Comparison of ENCODE assay signal across 8 cellular contexts in genomic region chr17:80262291-80262690, GRCh38. TPM values are rescaled to one million over a fixed set of nuclear protein-coding genes. Genes with fewer than 3 reads are reported as not detected.
DNase-seq lines count a peak whose midpoint lies in the region; ATAC-seq, FAIRE-seq and TF ChIP-seq lines count a peak whose summit lies in the region.

No MANE protein-coding gene starts in this region.

- peaks cover 47% of the 10 kb centered on the region for H3K4me1 ChIP-seq in CD8-positive, alpha-beta memory T cell (ENCODE audit: insufficient read depth, low read length)
- H3K4me1 ChIP-seq in NT2/D1 (ENCODE audit: insufficient read depth, insufficient read length) (peaks cover 38% of the 10 kb centered on the region), pancreas (peaks cover 0 to 19% (median 12%) of the 10 kb centered on the region in 3 donors)

- peaks cover 4 to 23% (median 9%) of the 10 kb centered on the region in 3 donors for H3K36me3 Mint-ChIP-seq in CD8-positive, alpha-beta memory T cell
- peaks cover 8% of the 10 kb centered on the region for H3K36me3 Mint-ChIP-seq in endothelial cell (ENCODE audit: low read depth, unreplicated experiment)

- 34 to 42% methylated on average over 3 of the region's 3 CpGs for whole genome bisulfite sequencing in pancreas, 2 donors

- H3K4me1 Mint-ChIP-seq in CD8-positive, alpha-beta memory T cell = peaks cover 50 to 70% (median 55%) of the 10 kb centered on the region in 3 donors
- H3K4me1 Mint-ChIP-seq in endothelial cell (ENCODE audit: unreplicated experiment) = peaks cover 26% of the 10 kb centered on the region

- CTCF ChIA-PET in CD8-positive, alpha-beta memory T cell (lab: Charles Lee) = no interaction called here

- ATAC-seq in pancreas (no peak), GM21515 (IDR thresholded peaks at IDR 0.05; ENCODE audit: unreplicated experiment) (no peak), GM19395 (IDR thresholded peaks at IDR 0.05; ENCODE audit: unreplicated experiment) (no peak)

- peak overlapping the region; percentile 89 to 99 (median 93) for H3K4me3 Mint-ChIP-seq in CD8-positive, alpha-beta memory T cell
- H3K4me3 Mint-ChIP-seq in endothelial cell (ENCODE audit: unreplicated experiment) = peak overlapping the region; percentile 98

- intact Hi-C loops in pancreas (cut with DNase I) = no loop called here

- H3K27me3 Mint-ChIP-seq in CD8-positive, alpha-beta memory T cell = peaks cover 0 to 8% of the 10 kb centered on the region in 2 donors
- H3K27me3 Mint-ChIP-seq in endothelial cell (ENCODE audit: unreplicated experiment) = peaks cover 18% of the 10 kb centered on the region

- peak overlapping the region; percentile 95 for H3K9ac ChIP-seq in NT2/D1 (ENCODE audit: insufficient read length, low read depth)

- DNase-seq in CD8-positive, alpha-beta memory T cell = no peak
- DNase-seq in NT2/D1 (ENCODE audit: low read depth, low spot score) = no peak
- no peak for DNase-seq in endothelial cell (ENCODE audit: low spot score)
- DNase-seq in pancreas = no peak
- no peak for DNase-seq in cerebellum (ENCODE audit: low spot score)
- DNase-seq in NOMO-1 treated with dmso at 0.1 percent for 144 hours (lab: John Stamatoyannopoulos, UW; ENCODE audit: unreplicated experiment) = no peak

- no peak for TF ChIP-seq CTCF in endothelial cell (IDR thresholded peaks at IDR 0.05; ENCODE audit: unreplicated experiment)
- no peak for TF ChIP-seq CTCF in pancreas (IDR thresholded peaks at IDR 0.05)

- peak overlapping the region; percentile 98 for H3K4me3 ChIP-seq in CD8-positive, alpha-beta memory T cell (ENCODE audit: low read length)
- H3K4me3 ChIP-seq in NT2/D1 (ENCODE audit: insufficient read length, low read depth) (peak overlapping the region; percentile 86), pancreas (peak overlapping the region in 1 of 4 donors; percentile 95)

- H3K27ac Mint-ChIP-seq in CD8-positive, alpha-beta memory T cell = peak overlapping the region; percentile 89 to 98 (median 95)
- H3K27ac Mint-ChIP-seq in endothelial cell (ENCODE audit: unreplicated experiment) = peak overlapping the region; percentile 98

- H3K9me3 Mint-ChIP-seq in CD8-positive, alpha-beta memory T cell = no peaks in the 10 kb centered on the region
- H3K9me3 Mint-ChIP-seq in endothelial cell (ENCODE audit: unreplicated experiment) = no peaks in the 10 kb centered on the region

- peak overlapping the region; percentile 87 for H3K27ac ChIP-seq in CD8-positive, alpha-beta memory T cell (ENCODE audit: low read depth, low read length)
- H3K27ac ChIP-seq in pancreas = peak overlapping the region in 3 of 4 donors; percentile 46 to 99 (median 97)

- H3K9me3 ChIP-seq in CD8-positive, alpha-beta memory T cell (ENCODE audit: low read length) = no peaks in the 10 kb centered on the region
- H3K9me3 ChIP-seq in NT2/D1 (ENCODE audit: insufficient read depth, low read length) = no peaks in the 10 kb centered on the region
- H3K9me3 ChIP-seq in pancreas = no peaks in the 10 kb centered on the region

- POLR2A ChIA-PET in CD8-positive, alpha-beta memory T cell (lab: Charles Lee) = interaction anchor here (0.9 to 1.9 kb wide), 2 partner anchors 8 to 16 kb away, joined by 5 to 6 read pairs; no protein-coding TSS in a partner anchor

- H3K36me3 ChIP-seq in CD8-positive, alpha-beta memory T cell (ENCODE audit: insufficient read depth, low read length) = no peaks in the 10 kb centered on the region
- H3K36me3 ChIP-seq in NT2/D1 (ENCODE audit: insufficient read depth, insufficient read length, low read length) (peaks cover 34% of the 10 kb centered on the region), pancreas (no peaks in the 10 kb centered on the region)

- no peaks in the 10 kb centered on the region for H3K27me3 ChIP-seq in CD8-positive, alpha-beta memory T cell (ENCODE audit: insufficient read depth, low read length, poor library complexity, severe bottlenecking)
- H3K27me3 ChIP-seq in NT2/D1 (ENCODE audit: insufficient read depth, insufficient read length) = no peaks in the 10 kb centered on the region
- H3K27me3 ChIP-seq in pancreas = no peaks in the 10 kb centered on the region

- FAIRE-seq in pancreas (lab: Jason Lieb, UNC) = no peak

RNA-seq across cellular contexts. Expression of gene RNF213, which starts 1.6 kb away (rescaled TPM):
- total RNA-seq in CD8-positive, alpha-beta memory T cell = 100 to 1,000 TPM; 184 to 185 TPM
- polyA plus RNA-seq in CD8-positive, alpha-beta memory T cell = 75.7 TPM
- total RNA-seq in endothelial cell (ENCODE audit: unreplicated experiment) (110 TPM), pancreas (10 to 100 TPM; 21.9 to 94.7 (median 37.8) TPM), cerebellum (31.9 TPM)
- 10 to 100 TPM; 27.3 to 69.1 TPM for polyA plus RNA-seq in pancreas

RNA-seq across cellular contexts. Expression of gene SLC26A11, which starts 42.1 kb away (rescaled TPM):
- 10 to 100 TPM; 18.1 to 19.6 TPM for total RNA-seq in CD8-positive, alpha-beta memory T cell
- 7.0 TPM for polyA plus RNA-seq in CD8-positive, alpha-beta memory T cell
- total RNA-seq in endothelial cell (ENCODE audit: unreplicated experiment) (50.1 TPM), pancreas (10 to 100 TPM in 1 of 6 donors, 1 to 10 TPM in 5; 5.1 to 11.9 (median 8.3) TPM), cerebellum (10.1 TPM)
- polyA plus RNA-seq in pancreas = 10 to 100 TPM; 19.3 to 23.6 TPM

RNA-seq across cellular contexts. Expression of gene SGSH, which starts 42.2 kb away (rescaled TPM):
- 10 to 100 TPM; 23.2 to 27.2 TPM for total RNA-seq in CD8-positive, alpha-beta memory T cell
- 46.7 TPM for polyA plus RNA-seq in CD8-positive, alpha-beta memory T cell
- total RNA-seq in endothelial cell (ENCODE audit: unreplicated experiment) = 76.0 TPM
- 10 to 100 TPM; 21.4 to 40.3 (median 25.5) TPM for total RNA-seq in pancreas
- polyA plus RNA-seq in pancreas = 10 to 100 TPM; 52.9 to 65.2 TPM
- total RNA-seq in cerebellum = 10.4 TPM
